1 cellular context compared by ENCODE assay signal in the genomic region with DNA sequence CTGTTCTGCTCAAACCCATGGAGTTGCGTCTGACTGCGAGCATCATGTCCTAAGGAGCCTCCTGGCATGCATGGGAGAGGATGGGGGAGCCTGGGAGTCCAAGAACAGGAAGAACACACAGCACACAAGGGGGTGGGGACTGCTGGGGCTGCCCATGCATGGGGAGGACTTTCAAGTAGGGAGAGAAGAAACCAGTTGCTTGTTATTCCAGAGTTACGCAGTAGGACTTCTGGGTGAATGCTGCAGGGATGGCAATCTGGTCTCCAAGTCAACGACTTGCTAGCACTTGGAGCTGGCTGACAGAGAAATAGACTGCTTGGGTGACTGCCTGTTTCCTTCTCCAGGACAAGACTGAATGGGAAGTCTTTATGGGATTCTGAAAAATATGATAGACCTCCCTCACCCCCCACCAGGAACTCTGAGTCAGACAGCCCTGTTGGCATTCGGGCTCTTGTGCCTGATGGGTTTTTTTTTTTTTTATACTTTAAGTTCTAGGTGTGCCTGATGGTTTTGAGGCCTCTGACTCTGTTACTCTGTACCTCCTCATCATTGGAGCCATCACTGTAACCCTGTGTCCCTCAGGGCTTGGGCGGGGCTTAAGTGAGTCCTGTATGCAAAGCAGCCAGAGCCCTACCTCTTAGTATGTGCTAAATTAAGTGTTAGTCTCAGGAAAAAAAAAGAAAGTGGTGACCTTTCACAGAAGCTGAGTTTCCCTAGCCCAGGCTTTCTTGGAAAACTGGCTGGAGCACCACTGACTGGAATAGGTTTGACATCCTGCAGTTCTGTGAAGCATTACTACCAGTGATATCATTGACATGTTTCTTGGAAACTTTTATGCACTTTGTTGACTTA.
TF ChIP-seq lines count a peak whose summit lies in the region.

No MANE protein-coding gene starts in this region.

TF ChIP-seq in SK-N-SH treated with all-trans-retinoic acid at 6 μM for 48 hours, 23 proteins besides CTCF, POLR2A, EP300 and RAD21 (continued from another document):
- TF ChIP-seq, protein P1, sequence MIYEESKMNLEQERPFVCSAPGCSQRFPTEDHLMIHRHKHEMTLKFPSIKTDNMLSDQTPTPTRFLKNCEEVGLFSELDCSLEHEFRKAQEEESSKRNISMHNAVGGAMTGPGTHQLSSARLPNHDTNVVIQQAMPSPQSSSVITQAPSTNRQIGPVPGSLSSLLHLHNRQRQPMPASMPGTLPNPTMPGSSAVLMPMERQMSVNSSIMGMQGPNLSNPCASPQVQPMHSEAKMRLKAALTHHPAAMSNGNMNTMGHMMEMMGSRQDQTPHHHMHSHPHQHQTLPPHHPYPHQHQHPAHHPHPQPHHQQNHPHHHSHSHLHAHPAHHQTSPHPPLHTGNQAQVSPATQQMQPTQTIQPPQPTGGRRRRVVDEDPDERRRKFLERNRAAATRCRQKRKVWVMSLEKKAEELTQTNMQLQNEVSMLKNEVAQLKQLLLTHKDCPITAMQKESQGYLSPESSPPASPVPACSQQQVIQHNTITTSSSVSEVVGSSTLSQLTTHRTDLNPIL (CRISPR knock-in tag; IDR thresholded peaks at IDR 0.05; ENCODE audit: low read depth): no peak
- TF ChIP-seq, protein P2, sequence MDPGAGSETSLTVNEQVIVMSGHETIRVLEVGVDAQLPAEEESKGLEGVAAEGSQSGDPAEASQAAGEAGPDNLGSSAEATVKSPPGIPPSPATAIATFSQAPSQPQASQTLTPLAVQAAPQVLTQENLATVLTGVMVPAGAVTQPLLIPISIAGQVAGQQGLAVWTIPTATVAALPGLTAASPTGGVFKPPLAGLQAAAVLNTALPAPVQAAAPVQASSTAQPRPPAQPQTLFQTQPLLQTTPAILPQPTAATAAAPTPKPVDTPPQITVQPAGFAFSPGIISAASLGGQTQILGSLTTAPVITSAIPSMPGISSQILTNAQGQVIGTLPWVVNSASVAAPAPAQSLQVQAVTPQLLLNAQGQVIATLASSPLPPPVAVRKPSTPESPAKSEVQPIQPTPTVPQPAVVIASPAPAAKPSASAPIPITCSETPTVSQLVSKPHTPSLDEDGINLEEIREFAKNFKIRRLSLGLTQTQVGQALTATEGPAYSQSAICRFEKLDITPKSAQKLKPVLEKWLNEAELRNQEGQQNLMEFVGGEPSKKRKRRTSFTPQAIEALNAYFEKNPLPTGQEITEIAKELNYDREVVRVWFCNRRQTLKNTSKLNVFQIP (CRISPR knock-in tag; IDR thresholded peaks at IDR 0.05; ENCODE audit: borderline replicate concordance, low read depth): no peak
- TF ChIP-seq ZFP3 (CRISPR knock-in tag; IDR thresholded peaks at IDR 0.05) (no peak), CSDC2 (CRISPR knock-in tag; IDR thresholded peaks at IDR 0.05) (no peak), TCF4 (CRISPR knock-in tag; IDR thresholded peaks at IDR 0.05; ENCODE audit: borderline replicate concordance) (no peak), ESRRG (CRISPR knock-in tag; IDR thresholded peaks at IDR 0.05) (no peak), SNAI2 (CRISPR knock-in tag; IDR thresholded peaks at IDR 0.05) (no peak), ARNTL (CRISPR knock-in tag; IDR thresholded peaks at IDR 0.05; ENCODE audit: borderline replicate concordance, low read depth) (no peak)
- TF ChIP-seq, protein P3, sequence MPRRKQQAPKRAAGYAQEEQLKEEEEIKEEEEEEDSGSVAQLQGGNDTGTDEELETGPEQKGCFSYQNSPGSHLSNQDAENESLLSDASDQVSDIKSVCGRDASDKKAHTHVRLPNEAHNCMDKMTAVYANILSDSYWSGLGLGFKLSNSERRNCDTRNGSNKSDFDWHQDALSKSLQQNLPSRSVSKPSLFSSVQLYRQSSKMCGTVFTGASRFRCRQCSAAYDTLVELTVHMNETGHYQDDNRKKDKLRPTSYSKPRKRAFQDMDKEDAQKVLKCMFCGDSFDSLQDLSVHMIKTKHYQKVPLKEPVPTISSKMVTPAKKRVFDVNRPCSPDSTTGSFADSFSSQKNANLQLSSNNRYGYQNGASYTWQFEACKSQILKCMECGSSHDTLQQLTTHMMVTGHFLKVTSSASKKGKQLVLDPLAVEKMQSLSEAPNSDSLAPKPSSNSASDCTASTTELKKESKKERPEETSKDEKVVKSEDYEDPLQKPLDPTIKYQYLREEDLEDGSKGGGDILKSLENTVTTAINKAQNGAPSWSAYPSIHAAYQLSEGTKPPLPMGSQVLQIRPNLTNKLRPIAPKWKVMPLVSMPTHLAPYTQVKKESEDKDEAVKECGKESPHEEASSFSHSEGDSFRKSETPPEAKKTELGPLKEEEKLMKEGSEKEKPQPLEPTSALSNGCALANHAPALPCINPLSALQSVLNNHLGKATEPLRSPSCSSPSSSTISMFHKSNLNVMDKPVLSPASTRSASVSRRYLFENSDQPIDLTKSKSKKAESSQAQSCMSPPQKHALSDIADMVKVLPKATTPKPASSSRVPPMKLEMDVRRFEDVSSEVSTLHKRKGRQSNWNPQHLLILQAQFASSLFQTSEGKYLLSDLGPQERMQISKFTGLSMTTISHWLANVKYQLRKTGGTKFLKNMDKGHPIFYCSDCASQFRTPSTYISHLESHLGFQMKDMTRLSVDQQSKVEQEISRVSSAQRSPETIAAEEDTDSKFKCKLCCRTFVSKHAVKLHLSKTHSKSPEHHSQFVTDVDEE (CRISPR knock-in tag; IDR thresholded peaks at IDR 0.05): no peak
TF ChIP-seq in SK-N-SH treated with all-trans-retinoic acid at 6 μM for 48 hours: peak in this region for 0.
